Comparison of ENCODE assay signal across 18 cellular contexts in the genomic region with DNA sequence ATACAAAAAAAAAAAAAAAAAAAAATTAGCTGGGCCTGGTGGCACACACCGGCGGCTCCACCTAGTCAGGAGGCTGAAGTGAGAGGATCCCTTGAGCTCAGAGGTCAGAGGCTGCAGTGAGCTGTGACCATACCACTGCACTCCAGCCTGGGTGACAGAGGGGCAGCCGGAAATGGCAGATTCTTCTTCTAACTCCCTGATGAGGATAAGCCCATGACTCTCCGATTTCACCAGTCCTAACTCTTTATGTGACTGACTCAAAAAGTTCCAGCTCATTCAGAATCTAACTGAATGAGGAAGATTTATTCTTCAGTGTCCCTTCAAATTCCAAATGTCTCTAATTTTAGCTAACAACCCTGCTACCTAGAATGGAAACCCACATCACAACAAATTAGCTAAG. TPM values are rescaled to one million over a fixed set of nuclear protein-coding genes. Genes with fewer than 3 reads are reported as not detected.
"Had no signal": no experiment of that assay in that cellular context is flagged by ENCODE, and none has a peak within 500 bp of the region (broad histone marks: within the 10 kb centered on the region; RNA-seq: fewer than 3 reads in every experiment).

No MANE protein-coding gene starts in this region.

- H3K36me3 ChIP-seq: cardiac muscle cell, transverse colon, vagina had no signal

- H3K27ac ChIP-seq: cardiac muscle cell, hepatocyte, transverse colon, vagina had no signal

- H3K27me3 Mint-ChIP-seq: activated CD4-positive, alpha-beta T cell treated with anti-CD3 and anti-CD28 coated beads, Interleukin-2, amount 10 ng/mL, durations not matched to agents 7 days and 5 days had no signal

- ATAC-seq: left ventricle myocardium superior; natural killer cell treated with Interleukin-12 subunit alpha and Interleukin-12 subunit beta and Interleukin-15 and Interleukin-18, amount 100 ng/mL, for 72 hours had no signal

- H3K4me3 ChIP-seq: cardiac muscle cell, hepatocyte, skin epidermis, transverse colon, vagina had no signal

- H3K4me3 Mint-ChIP-seq: activated CD4-positive, alpha-beta T cell treated with anti-CD3 and anti-CD28 coated beads, Interleukin-2, amount 10 ng/mL, durations not matched to agents 7 days and 5 days; activated CD8-positive, alpha-beta memory T cell treated with anti-CD3 and anti-CD28 coated beads, Interleukin-2, amount 10 ng/mL, durations not matched to agents 7 days and 5 days; natural killer cell treated with Interleukin-12 subunit alpha and Interleukin-12 subunit beta and Interleukin-15 and Interleukin-18, amount 100 ng/mL, for 72 hours; stimulated activated naive B cell treated with anti-CD40 and anti-IgM and Interleukin-4, amounts not matched to agents 10 μg/mL and 1 μg/mL and 100 μg/mL, for 72 hours had no signal

- H3K9me3 Mint-ChIP-seq: activated CD4-positive, alpha-beta T cell treated with anti-CD3 and anti-CD28 coated beads, Interleukin-2, amount 10 ng/mL, durations not matched to agents 7 days and 5 days; natural killer cell treated with Interleukin-12 subunit alpha and Interleukin-12 subunit beta and Interleukin-15 and Interleukin-18, amount 100 ng/mL, for 72 hours had no signal

- H3K9me3 ChIP-seq: transverse colon, vagina had no signal

- H3K27ac Mint-ChIP-seq: activated CD4-positive, alpha-beta T cell treated with anti-CD3 and anti-CD28 coated beads, Interleukin-2, amount 10 ng/mL, durations not matched to agents 7 days and 5 days; activated CD8-positive, alpha-beta memory T cell treated with anti-CD3 and anti-CD28 coated beads, Interleukin-2, amount 10 ng/mL, durations not matched to agents 7 days and 5 days; natural killer cell treated with Interleukin-12 subunit alpha and Interleukin-12 subunit beta and Interleukin-15 and Interleukin-18, amount 100 ng/mL, for 72 hours; stimulated activated naive B cell treated with anti-CD40 and anti-IgM and Interleukin-4, amounts not matched to agents 10 μg/mL and 1 μg/mL and 100 μg/mL, for 72 hours had no signal

- DNase-seq: activated CD8-positive, alpha-beta memory T cell treated with anti-CD3 and anti-CD28 coated beads, Interleukin-2, amount 10 ng/mL, durations not matched to agents 7 days and 5 days; activated effector memory CD4-positive, alpha-beta T cell treated with anti-CD3 and anti-CD28 coated beads, Interleukin-2, amount 50 U/mL, for 16 hours; activated T-cell treated with anti-CD3 and anti-CD28 coated beads, Interleukin-2, amount 50 U/mL, for 1 hour; erythroblast; left ventricle myocardium superior; nucleus accumbens; posterior cingulate gyrus; stimulated activated CD4-positive, alpha-beta T cell treated with anti-CD3 and anti-CD28 coated beads, Interleukin-15, amount 100 ng/mL, for 24 hours; stimulated activated CD4-positive, alpha-beta T cell treated with anti-CD3 and anti-CD28 coated beads, Interleukin-4, amount 100 ng/mL, for 1 hour; stimulated activated naive B cell treated with anti-CD40 and anti-IgM and Interleukin-4, amounts not matched to agents 10 μg/mL and 1 μg/mL and 100 μg/mL, for 72 hours; transverse colon had no signal

- H3K27me3 ChIP-seq: cardiac muscle cell, vagina had no signal

- H3K36me3 Mint-ChIP-seq: activated CD8-positive, alpha-beta memory T cell treated with anti-CD3 and anti-CD28 coated beads, Interleukin-2, amount 10 ng/mL, durations not matched to agents 7 days and 5 days; natural killer cell treated with Interleukin-12 subunit alpha and Interleukin-12 subunit beta and Interleukin-15 and Interleukin-18, amount 100 ng/mL, for 72 hours; stimulated activated naive B cell treated with anti-CD40 and anti-IgM and Interleukin-4, amounts not matched to agents 10 μg/mL and 1 μg/mL and 100 μg/mL, for 72 hours had no signal

RNA-seq across cellular contexts. Expression of gene C10orf67, which starts 4.3 kb away (rescaled TPM):
- total RNA-seq: dermis microvascular lymphatic vessel endothelial cell; natural killer cell treated with Interleukin-12 subunit alpha and Interleukin-12 subunit beta and Interleukin-15 and Interleukin-18, amount 100 ng/mL, for 72 hours; transverse colon; vagina had no signal
- polyA plus RNA-seq: hepatocyte had no signal
